ENCODE assay signal across 20 cellular contexts in genomic region chr7:100823140-100823525, GRCh38. TPM values are rescaled to one million over a fixed set of nuclear protein-coding genes. Genes with fewer than 3 reads are reported as not detected.
A peak's percentile ranks its signal among the peaks of the same experiment; 100 is the strongest.
DNase-seq lines count a peak whose midpoint lies in the region; ATAC-seq, FAIRE-seq and TF ChIP-seq lines count a peak whose summit lies in the region.
"Had no signal": no experiment of that assay in that cellular context is flagged by ENCODE, and none has a peak within 500 bp of the region (broad histone marks: within the 10 kb centered on the region; RNA-seq: fewer than 3 reads in every experiment).

No MANE protein-coding gene starts in this region.

- H2BK120ac ChIP-seq in H1 (replicated peaks; ENCODE audit: low read depth, low read length), result no peak overlapping the region

- WGBS in H1 (ENCODE audit: extremely low coverage in 1 of 2, insufficient coverage in 1 of 2, insufficient read length in 1 of 2, insufficient replicate concordance in 2 of 2, low coverage in 1 of 2, low lambda C conversion rate in 2 of 2, missing lambda C conversion rate in 1 of 2), 2 experiments, result 97 to 100% methylated on average over 1 to 7 of the region's 7 CpGs
- 79 to 85% methylated on average over 5 to 7 of the region's 7 CpGs for WGBS in body of pancreas, 2 donors

- no peak overlapping the region for H2BK5ac ChIP-seq in H1 (ENCODE audit: low read depth, low read length)

- H2BK20ac ChIP-seq in H1 (ENCODE audit: low read length), result no peak overlapping the region

- H4K8ac ChIP-seq in H1 (ENCODE audit: extremely low read depth, insufficient read depth, low read length), result 0 out of 2 replicates have a peak overlapping the region, but pooled peaks have one; percentile 16

- H2AFZ ChIP-seq in H1 (ENCODE audit: low read length), result no peak overlapping the region
- H2AFZ ChIP-seq in neural progenitor cell (replicated peaks), result no peak overlapping the region
- H2AFZ ChIP-seq: PC-9 had no signal

- TF ChIP-seq CTCF in H1 (IDR thresholded peaks at IDR 0.05; ENCODE audit: control extremely low read depth in 1 of 3, insufficient read depth in 1 of 3, low read depth in 1 of 3, low read length in 3 of 3), result no peak
- no peak for TF ChIP-seq CTCF in neural progenitor cell (IDR thresholded peaks at IDR 0.05)
- no peak for TF ChIP-seq CTCF in body of pancreas (IDR thresholded peaks at IDR 0.05)

- peak overlapping the region; percentile 42 for H3K27ac Mint-ChIP-seq in neural progenitor cell
- H3K27ac Mint-ChIP-seq: CD8-positive, alpha-beta memory T cell had no signal

- ATAC-seq in SK-N-SH treated with all-trans-retinoic acid at 6 μM for 48 hours, result no peak
- ATAC-seq in HG03342 (IDR thresholded peaks at IDR 0.05; ENCODE audit: unreplicated experiment), result no peak
- ATAC-seq in body of pancreas, result no peak
- ATAC-seq: HCT116 had no signal

- H3K4me3 ChIP-seq in H7 (ENCODE audit: insufficient read depth, low read depth, low read length), result no peak overlapping the region
- H3K4me3 ChIP-seq in H1 (ENCODE audit: extremely low read depth in 1 of 4, insufficient read depth in 2 of 4, low read depth in 3 of 4, low read length in 4 of 4), result no peak overlapping the region
- no peak overlapping the region for H3K4me3 ChIP-seq in neural progenitor cell
- no peak overlapping the region for H3K4me3 ChIP-seq in body of pancreas
- H3K4me3 ChIP-seq: PC-9 had no signal

- H3K27me3 ChIP-seq in H7 (ENCODE audit: control insufficient read depth, insufficient read depth, low read length) (no peaks in the 10 kb centered on the region), H1 (replicated peaks in 1 of 4; ENCODE audit: control insufficient read depth in 3 of 4, extremely low read depth in 1 of 4, insufficient read depth in 3 of 4, low read length in 3 of 4) (no peaks in the 10 kb centered on the region), neural progenitor cell (no peaks in the 10 kb centered on the region), body of pancreas (no peaks in the 10 kb centered on the region)

- no peak overlapping the region for H3K14ac ChIP-seq in H1 (ENCODE audit: insufficient read length)

- H3K27me3 Mint-ChIP-seq in neural progenitor cell (ENCODE audit: insufficient read depth, low read depth), result peaks cover 15% of the 10 kb centered on the region

- no peak overlapping the region for H3K4ac ChIP-seq in H1 (replicated peaks; ENCODE audit: insufficient read length, low read depth, low read length)

- no peak for FAIRE-seq in H1 (lab: Jason Lieb, UNC)

- H3K23ac ChIP-seq in H1 (ENCODE audit: insufficient read length), result no peak overlapping the region

- H2BK15ac ChIP-seq in H1 (ENCODE audit: low read length), result no peak overlapping the region

- peaks cover 15% of the 10 kb centered on the region; the same call in 1 of the 2 replicates for H3K23me2 ChIP-seq in H1 (ENCODE audit: low read depth, low read length)

- no peak overlapping the region for H2BK12ac ChIP-seq in H1 (ENCODE audit: low read depth, low read length)

- H3K56ac ChIP-seq in H1 (replicated peaks; ENCODE audit: insufficient read length, low read depth, low read length), result no peak overlapping the region

- H3K27ac ChIP-seq in H1 (ENCODE audit: low read depth, low read length), result no peak overlapping the region
- no peak overlapping the region for H3K27ac ChIP-seq in neural progenitor cell
- H3K27ac ChIP-seq in body of pancreas, result no peak overlapping the region
- H3K27ac ChIP-seq: PC-9 had no signal

- H3K9me3 ChIP-seq in H1 (ENCODE audit: insufficient read depth in 2 of 2, low read depth in 1 of 2, low read length in 1 of 2), result no peaks in the 10 kb centered on the region
- H3K9me3 ChIP-seq in neural progenitor cell (ENCODE audit: low read depth), result no peaks in the 10 kb centered on the region
- no peaks in the 10 kb centered on the region for H3K9me3 ChIP-seq in body of pancreas

- no peak for TF ChIP-seq EP300 in H1 (IDR thresholded peaks at IDR 0.05; ENCODE audit: borderline replicate concordance in 1 of 2, low read depth in 2 of 2, low read length in 2 of 2)

- TF ChIP-seq RAD21 in H1 (IDR thresholded peaks at IDR 0.05 in 1 of 2, conservative IDR thresholded peaks at IDR 0.05 in 1 of 2; ENCODE audit: low read depth in 2 of 2, low read length in 2 of 2), result no peak

- H3K18ac ChIP-seq in H1 (ENCODE audit: extremely low read depth, low read length), result no peak overlapping the region

- peaks cover 5% of the 10 kb centered on the region; the same call in 1 of the 2 replicates for H3K79me1 ChIP-seq in H1 (ENCODE audit: low read depth, low read length)

- no peaks in the 10 kb centered on the region for H3K9me3 Mint-ChIP-seq in neural progenitor cell

- H4K91ac ChIP-seq in H1 (replicated peaks; ENCODE audit: insufficient read length, low read length), result no peak overlapping the region

- H3K4me1 ChIP-seq in H1 (replicated peaks in 1 of 4; ENCODE audit: control insufficient read depth in 3 of 4, insufficient read depth in 4 of 4, low read length in 3 of 4) (peaks cover 0 to 11% (median 7%) of the 10 kb centered on the region in 4 experiments; a peak in 6 of 7 replicates), neural progenitor cell (peaks cover 10% of the 10 kb centered on the region), body of pancreas (peaks cover 29% of the 10 kb centered on the region)

- intact Hi-C loops in body of pancreas (cut with DNase I), result no loop called here

- peaks cover 22% of the 10 kb centered on the region for H3K4me1 Mint-ChIP-seq in neural progenitor cell

- DNase-seq in AG20443 (ENCODE audit: low spot score) (peak; percentile 1), H7 (peak; percentile 46), H1 (ENCODE audit: low read depth in 1 of 2, low spot score in 2 of 2) (no peak), neural progenitor cell (ENCODE audit: low spot score) (no peak), NCI-H69 (lab: John Stamatoyannopoulos, UW) (no peak), body of pancreas (no peak)
- DNase-seq: C1 segment of cervical spinal cord; CD8-positive, alpha-beta memory T cell; DMS79; KBM-7; NCI-H1417; NCI-H187; NCI-H2171 treated with DMSO at 0.1 percent for 48 hours; NCI-H774; PC-9; SW 1271; T-helper 2 cell had no signal

- TF ChIP-seq POLR2A in H1 (IDR thresholded peaks at IDR 0.05; ENCODE audit: control extremely low read depth in 1 of 2, low read depth in 2 of 2, low read length in 2 of 2), result no peak
- no peak for TF ChIP-seq POLR2A in body of pancreas (IDR thresholded peaks at IDR 0.05)

- POLR2A ChIA-PET in H1 (lab: Charles Lee; ENCODE audit: partially characterized antibody), result interaction anchor here (0.9 to 1.9 kb wide), 3 partner anchors 14 to 140 kb away, joined by 3 to 8 read pairs (median 3); no protein-coding TSS in a partner anchor

- H4K5ac ChIP-seq in H1 (ENCODE audit: insufficient read length, low read depth, low read length), result no peak overlapping the region

- peak overlapping the region; percentile 53 for H3K4me3 Mint-ChIP-seq in neural progenitor cell
- H3K4me3 Mint-ChIP-seq: CD8-positive, alpha-beta memory T cell had no signal

- H4K20me1 ChIP-seq in H1 (replicated peaks in 1 of 2; ENCODE audit: control insufficient read depth in 1 of 2, insufficient read depth in 2 of 2, low read length in 2 of 2) (peaks cover 14 to 25% of the 10 kb centered on the region in 2 experiments), neural progenitor cell (ENCODE audit: low read depth) (peaks cover 42% of the 10 kb centered on the region)

- no peak overlapping the region for H2AK5ac ChIP-seq in H1 (ENCODE audit: low read depth, low read length)

- CTCF ChIA-PET in H1 (lab: Charles Lee; ENCODE audit: partially characterized antibody), result interaction anchor here (0.9 to 5.2 kb wide), 6 partner anchors 13 to 118 kb away, joined by 3 to 48 read pairs (median 6); partner anchors contain the start of genes POP7 and SLC12A9

- peaks cover 45% of the 10 kb centered on the region for H3K36me3 ChIP-seq in H7 (replicated peaks; ENCODE audit: control insufficient read depth, insufficient read depth, low read length)
- H3K36me3 ChIP-seq in H1 (ENCODE audit: control insufficient read depth in 2 of 4, insufficient read depth in 4 of 4, low read length in 3 of 4), result peaks cover 24 to 56% (median 48%) of the 10 kb centered on the region in 4 experiments; a peak in 7 of 8 replicates
- H3K36me3 ChIP-seq in neural progenitor cell, result no peaks in the 10 kb centered on the region
- peaks cover 0 to 10% of the 10 kb centered on the region in 2 donors for H3K36me3 ChIP-seq in body of pancreas (replicated peaks in 1 of 2; ENCODE audit: insufficient read depth in 1 of 2, low read depth in 2 of 2)

- peaks cover 7% of the 10 kb centered on the region for H3F3A ChIP-seq in neural progenitor cell (ENCODE audit: low read depth)

- H3K9ac ChIP-seq in H1 (replicated peaks in 1 of 4; ENCODE audit: extremely low read depth in 1 of 4, low read depth in 3 of 4, low read length in 3 of 4) (no peak overlapping the region), neural progenitor cell (no peak overlapping the region)

- H3K4me2 ChIP-seq in H1 (ENCODE audit: insufficient read depth in 1 of 2, low read depth in 2 of 2, low read length in 2 of 2) (no peak overlapping the region), neural progenitor cell (no peak overlapping the region)
- H3K4me2 ChIP-seq: PC-9 had no signal

- peaks cover 7 to 38% of the 10 kb centered on the region in 2 experiments for H3K79me2 ChIP-seq in H1 (ENCODE audit: control insufficient read depth in 1 of 2, insufficient read depth in 2 of 2, low read length in 2 of 2)
- H3K79me2 ChIP-seq in neural progenitor cell (ENCODE audit: low read depth), result peaks cover 56% of the 10 kb centered on the region

- H3K36me3 Mint-ChIP-seq in neural progenitor cell, result peaks cover 21% of the 10 kb centered on the region

RNA-seq across cellular contexts. Expression of gene EPHB4, which starts 4.2 kb away (rescaled TPM):
- total RNA-seq in H7 (2014; rRNA removed; shearing (Covaris generic)), result 141 and 143 TPM in 2 replicates
- 113 and 122 TPM in 2 replicates for total RNA-seq in H1 (2021; fragmentation: NEBNext Ultra II Directional; extraction: Animal tissue kit (Norgen Biotek cat#: 25700))
- 85.0 and 141 TPM in 2 replicates for polyA plus RNA-seq in H1 (2011; rRNA removed)
- polyA plus RNA-seq in H1 (2011; cell fraction: cytosol; rRNA removed), result 99.8 TPM
- 125 TPM for polyA plus RNA-seq in H1 (2011; cell fraction: nucleus; rRNA removed)
- polyA plus RNA-seq in H1 (2012, experiment 1 of 2), result 87.6 to 114 TPM (median 107 TPM) in 4 replicates
- 115 TPM for polyA plus RNA-seq in H1 (2012, experiment 2 of 2)
- polyA plus RNA-seq in H1 (2013, experiment 1 of 2), result 95.4 TPM
- polyA plus RNA-seq in H1 (2013, experiment 2 of 2), result 95.7 TPM
- polyA minus RNA-seq in H1 (2011; rRNA and poly(A)+ RNA removed), result 97.8 and 111 TPM in 2 replicates
- polyA minus RNA-seq in H1 (2011; cell fraction: cytosol; rRNA and poly(A)+ RNA removed), result 105 TPM
- 57.6 TPM for polyA minus RNA-seq in H1 (2011; cell fraction: nucleus; rRNA and poly(A)+ RNA removed)
- total RNA-seq in neural progenitor cell (ENCODE audit: low replicate concordance), result 66.5 and 106 TPM in 2 replicates
- 10 to 100 TPM; 33.6 to 46.4 TPM for total RNA-seq in body of pancreas
- polyA plus RNA-seq: CD8-positive, alpha-beta memory T cell had no signal

RNA-seq across cellular contexts. Expression of gene SLC12A9, which starts 29.4 kb away (rescaled TPM):
- 21.9 and 27.9 TPM in 2 replicates for total RNA-seq in H7 (2014; rRNA removed; shearing (Covaris generic))
- total RNA-seq in H1 (2021; fragmentation: NEBNext Ultra II Directional; extraction: Animal tissue kit (Norgen Biotek cat#: 25700)), result 40.1 and 40.7 TPM in 2 replicates
- 31.4 and 54.0 TPM in 2 replicates for polyA plus RNA-seq in H1 (2011; rRNA removed)
- 28.5 TPM for polyA plus RNA-seq in H1 (2011; cell fraction: cytosol; rRNA removed)
- polyA plus RNA-seq in H1 (2011; cell fraction: nucleus; rRNA removed), result 74.3 TPM
- 25.4 to 35.3 TPM (median 33.8 TPM) in 4 replicates for polyA plus RNA-seq in H1 (2012, experiment 1 of 2)
- polyA plus RNA-seq in H1 (2012, experiment 2 of 2), result 27.5 TPM
- 33.2 TPM for polyA plus RNA-seq in H1 (2013, experiment 1 of 2)
- polyA plus RNA-seq in H1 (2013, experiment 2 of 2), result 32.9 TPM
- 13.1 and 22.4 TPM in 2 replicates for polyA minus RNA-seq in H1 (2011; rRNA and poly(A)+ RNA removed)
- polyA minus RNA-seq in H1 (2011; cell fraction: cytosol; rRNA and poly(A)+ RNA removed), result 13.4 TPM
- 13.4 TPM for polyA minus RNA-seq in H1 (2011; cell fraction: nucleus; rRNA and poly(A)+ RNA removed)
- total RNA-seq in neural progenitor cell (ENCODE audit: low replicate concordance) (3.5 and 18.6 TPM in 2 replicates), body of pancreas (10 to 100 TPM; 12.7 to 38.9 TPM)

RNA-seq across cellular contexts. Expression of gene TRIP6, which starts 44.1 kb away (rescaled TPM):
- 95.7 and 118 TPM in 2 replicates for total RNA-seq in H7 (2014; rRNA removed; shearing (Covaris generic))
- total RNA-seq in H1 (2021; fragmentation: NEBNext Ultra II Directional; extraction: Animal tissue kit (Norgen Biotek cat#: 25700)), result 103 and 109 TPM in 2 replicates
- polyA plus RNA-seq in H1 (2011; rRNA removed), result 88.4 and 112 TPM in 2 replicates
- 112 TPM for polyA plus RNA-seq in H1 (2011; cell fraction: cytosol; rRNA removed)
- 145 TPM for polyA plus RNA-seq in H1 (2011; cell fraction: nucleus; rRNA removed)
- polyA plus RNA-seq in H1 (2012, experiment 1 of 2), result 85.3 to 128 TPM (median 117 TPM) in 4 replicates
- polyA plus RNA-seq in H1 (2012, experiment 2 of 2), result 101 TPM
- 56.2 TPM for polyA plus RNA-seq in H1 (2013, experiment 1 of 2)
- 51.7 TPM for polyA plus RNA-seq in H1 (2013, experiment 2 of 2)
- polyA minus RNA-seq in H1 (2011; rRNA and poly(A)+ RNA removed), result 34.4 and 35.9 TPM in 2 replicates
- 43.7 TPM for polyA minus RNA-seq in H1 (2011; cell fraction: cytosol; rRNA and poly(A)+ RNA removed)
- polyA minus RNA-seq in H1 (2011; cell fraction: nucleus; rRNA and poly(A)+ RNA removed), result 36.9 TPM
- 14.9 and 49.5 TPM in 2 replicates for total RNA-seq in neural progenitor cell (ENCODE audit: low replicate concordance)
- total RNA-seq in body of pancreas, result 10 to 100 TPM; 34.9 to 43.6 TPM

RNA-seq across cellular contexts. Expression of gene SRRT, which starts 51.8 kb away (rescaled TPM):
- 82.8 and 101 TPM in 2 replicates for total RNA-seq in H7 (2014; rRNA removed; shearing (Covaris generic))
- 237 and 239 TPM in 2 replicates for total RNA-seq in H1 (2021; fragmentation: NEBNext Ultra II Directional; extraction: Animal tissue kit (Norgen Biotek cat#: 25700))
- polyA plus RNA-seq in H1 (2011; rRNA removed), result 66.7 and 103 TPM in 2 replicates
- polyA plus RNA-seq in H1 (2011; cell fraction: cytosol; rRNA removed), result 78.5 TPM
- 456 TPM for polyA plus RNA-seq in H1 (2011; cell fraction: nucleus; rRNA removed)
- 212 to 245 TPM (median 235 TPM) in 4 replicates for polyA plus RNA-seq in H1 (2012, experiment 1 of 2)
- polyA plus RNA-seq in H1 (2012, experiment 2 of 2), result 131 TPM
- 167 TPM for polyA plus RNA-seq in H1 (2013, experiment 1 of 2)
- 144 TPM for polyA plus RNA-seq in H1 (2013, experiment 2 of 2)
- polyA minus RNA-seq in H1 (2011; rRNA and poly(A)+ RNA removed), result 44.1 and 59.4 TPM in 2 replicates
- 112 TPM for polyA minus RNA-seq in H1 (2011; cell fraction: cytosol; rRNA and poly(A)+ RNA removed)
- 143 TPM for polyA minus RNA-seq in H1 (2011; cell fraction: nucleus; rRNA and poly(A)+ RNA removed)
- total RNA-seq in neural progenitor cell (ENCODE audit: low replicate concordance) (60.4 and 108 TPM in 2 replicates), body of pancreas (10 to 100 TPM; 54.7 to 60.7 TPM)

Comparison
In these comparisons a context has a peak if more than half of its experiments do, and no peak if none do; other contexts are left out.
1. DNase-seq: peak in AG20443 (single experiment) and H7 (single experiment); none in H1 (0 of 2), neural progenitor cell (single experiment), NCI-H69 (single experiment) and body of pancreas (0 of 4).